ENCODE assay signal across 2 cellular contexts in genomic region chr1:173431663-173432045, GRCh38.
TF ChIP-seq lines count a peak whose summit lies in the region.

No MANE protein-coding gene starts in this region.

TF ChIP-seq in GM23338, 12 proteins besides CTCF, POLR2A, EP300 and RAD21:
- no peak for TF ChIP-seq EZH2phosphoT487 (IDR thresholded peaks at IDR 0.05; ENCODE audit: unreplicated experiment)
- no peak for TF ChIP-seq ZNF114 (CRISPR knock-in tag; IDR thresholded peaks at IDR 0.05)
- TF ChIP-seq ZNF462 (CRISPR knock-in tag; IDR thresholded peaks at IDR 0.05) = no peak

TF ChIP-seq in H1, 55 proteins besides CTCF, POLR2A, EP300 and RAD21:
- TF ChIP-seq CHD1 (IDR thresholded peaks at IDR 0.05; ENCODE audit: low read depth, low read length) (no peak), ZNF274 (IDR thresholded peaks at IDR 0.05; ENCODE audit: borderline replicate concordance, extremely low read depth, low read length) (no peak), BACH1 (IDR thresholded peaks at IDR 0.05; ENCODE audit: low read length) (no peak), SP2 (IDR thresholded peaks at IDR 0.05; ENCODE audit: low read length) (no peak), KDM4A (IDR thresholded peaks at IDR 0.05; ENCODE audit: low read depth, low read length, severe bottlenecking) (no peak), EZH2 (IDR thresholded peaks at IDR 0.05; ENCODE audit: low read depth, low read length, severe bottlenecking) (no peak), E2F6 (IDR thresholded peaks at IDR 0.05) (no peak), CBX5 (IDR thresholded peaks at IDR 0.05; ENCODE audit: low read depth, low read length) (no peak), JUN (IDR thresholded peaks at IDR 0.05; ENCODE audit: low read depth, low read length) (no peak), POLR2AphosphoS5 (IDR thresholded peaks at IDR 0.05; ENCODE audit: low read depth, low read length) (no peak), TAF1 (IDR thresholded peaks at IDR 0.05; ENCODE audit: low read depth, low read length) (no peak), FOSL1 (IDR thresholded peaks at IDR 0.05; ENCODE audit: insufficient read depth, low read depth, low read length) (no peak), CEBPB (IDR thresholded peaks at IDR 0.05; ENCODE audit: low read depth, low read length) (no peak)
- TF ChIP-seq, protein P1, sequence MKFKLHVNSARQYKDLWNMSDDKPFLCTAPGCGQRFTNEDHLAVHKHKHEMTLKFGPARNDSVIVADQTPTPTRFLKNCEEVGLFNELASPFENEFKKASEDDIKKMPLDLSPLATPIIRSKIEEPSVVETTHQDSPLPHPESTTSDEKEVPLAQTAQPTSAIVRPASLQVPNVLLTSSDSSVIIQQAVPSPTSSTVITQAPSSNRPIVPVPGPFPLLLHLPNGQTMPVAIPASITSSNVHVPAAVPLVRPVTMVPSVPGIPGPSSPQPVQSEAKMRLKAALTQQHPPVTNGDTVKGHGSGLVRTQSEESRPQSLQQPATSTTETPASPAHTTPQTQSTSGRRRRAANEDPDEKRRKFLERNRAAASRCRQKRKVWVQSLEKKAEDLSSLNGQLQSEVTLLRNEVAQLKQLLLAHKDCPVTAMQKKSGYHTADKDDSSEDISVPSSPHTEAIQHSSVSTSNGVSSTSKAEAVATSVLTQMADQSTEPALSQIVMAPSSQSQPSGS (IDR thresholded peaks at IDR 0.05; ENCODE audit: low read length) = no peak
